In genomic region chr4:91226838-91227237, GRCh38 we compare ENCODE assay signal across 24 cellular contexts.
DNase-seq lines count a peak whose midpoint lies in the region; ATAC-seq, FAIRE-seq and TF ChIP-seq lines count a peak whose summit lies in the region.
"Had no signal": no experiment of that assay in that cellular context is flagged by ENCODE, and none has a peak within 500 bp of the region (broad histone marks: within the 10 kb centered on the region; RNA-seq: fewer than 3 reads in every experiment).

No MANE protein-coding gene starts in this region.

- H3K9ac ChIP-seq in HepG2 (ENCODE audit: insufficient read depth, low read depth, low read length): no peak overlapping the region
- H3K9ac ChIP-seq: BLaER1 treated with 17β-estradiol and CSF1 and Interleukin-3, amounts not matched to agents 10 nM and 100 nM had no signal

- intact Hi-C loops in HepG2 (cut with micrococcal nuclease; ENCODE audit: unreplicated experiment): no loop called here
- intact Hi-C loops in right lobe of liver (cut with DNase I): no loop called here

- TF ChIP-seq EP300 in HepG2 (IDR thresholded peaks at IDR 0.05; ENCODE audit: low read depth in 2 of 2, low read length in 2 of 2): no peak
- no peak for TF ChIP-seq EP300 in HepG2 (CRISPR knock-in tag; IDR thresholded peaks at IDR 0.05; ENCODE audit: borderline replicate concordance)

- no peak overlapping the region for H3K4me2 ChIP-seq in HepG2 (ENCODE audit: low read depth, low read length)
- H3K4me2 ChIP-seq: BLaER1 treated with 17β-estradiol and CSF1 and Interleukin-3, amounts not matched to agents 10 nM and 100 nM; GM23338 had no signal

- CTCF ChIA-PET in HepG2 (lab: Yijun Ruan, JAX; ENCODE audit: low intra/inter-chr PET ratio, low total read pairs): no interaction called here

- POLR2A ChIA-PET in HepG2 (lab: Yijun Ruan, JAX): no interaction called here

- no peaks in the 10 kb centered on the region for H3K4me1 ChIP-seq in HepG2 (ENCODE audit: insufficient read depth, low read length)
- H3K4me1 ChIP-seq in right lobe of liver: no peaks in the 10 kb centered on the region
- no peaks in the 10 kb centered on the region for H3K4me1 ChIP-seq in small intestine (ENCODE audit: control insufficient read depth in 2 of 2, insufficient read depth in 1 of 2, low read depth in 1 of 2, low read length in 1 of 2)
- H3K4me1 ChIP-seq: BE2C; BLaER1 treated with 17β-estradiol and CSF1 and Interleukin-3, amounts not matched to agents 10 nM and 100 nM; HAP-1 had no signal

- FAIRE-seq in HepG2 (lab: Jason Lieb, UNC) (no peak), small intestine (lab: Jason Lieb, UNC) (peak; percentile 78)
- FAIRE-seq: A204.1, D721Med, GM12878, GM19239, H54 had no signal

- no peak overlapping the region for H2AFZ ChIP-seq in HepG2 (ENCODE audit: low read length)
- H2AFZ ChIP-seq: GM23338 had no signal

- H3K9me3 ChIP-seq in HepG2 (ENCODE audit: low read length): no peaks in the 10 kb centered on the region
- no peaks in the 10 kb centered on the region for H3K9me3 ChIP-seq in right lobe of liver
- H3K9me3 ChIP-seq in small intestine (ENCODE audit: control insufficient read depth, low read depth): no peaks in the 10 kb centered on the region
- H3K9me3 ChIP-seq: BE2C; BLaER1 treated with 17β-estradiol and CSF1 and Interleukin-3, amounts not matched to agents 10 nM and 100 nM; HAP-1 had no signal

- TF ChIP-seq POLR2A in HepG2 (IDR thresholded peaks at IDR 0.05; ENCODE audit: insufficient read depth in 1 of 2, low read depth in 2 of 2, low read length in 2 of 2) (no peak), right lobe of liver (IDR thresholded peaks at IDR 0.05) (no peak)

- no peaks in the 10 kb centered on the region for H3K27me3 ChIP-seq in HepG2 (ENCODE audit: control insufficient read depth in 1 of 2, insufficient read depth in 2 of 2, low read length in 2 of 2)
- no peaks in the 10 kb centered on the region for H3K27me3 ChIP-seq in right lobe of liver
- no peaks in the 10 kb centered on the region for H3K27me3 ChIP-seq in small intestine (ENCODE audit: control insufficient read depth in 2 of 2, insufficient read depth in 2 of 2, low read length in 2 of 2)
- H3K27me3 ChIP-seq: BE2C; BLaER1 treated with 17β-estradiol and CSF1 and Interleukin-3, amounts not matched to agents 10 nM and 100 nM had no signal

- TF ChIP-seq RAD21 in HepG2 (CRISPR knock-in tag; IDR thresholded peaks at IDR 0.05): no peak

- in situ Hi-C loops in HepG2 (cut with HindIII; ENCODE audit: extremely low pct_ligation_motif_present, low pct_unique_long_range_greater_than_20kb): no loop called here

- H3K4me3 ChIP-seq in HepG2 (replicated peaks in 1 of 3; ENCODE audit: insufficient read depth in 1 of 3, low read depth in 2 of 3, low read length in 3 of 3) (no peak overlapping the region), right lobe of liver (no peak overlapping the region), small intestine (ENCODE audit: low read depth in 1 of 2, low read length in 2 of 2) (no peak overlapping the region)
- H3K4me3 ChIP-seq: BLaER1 treated with 17β-estradiol and CSF1 and Interleukin-3, amounts not matched to agents 10 nM and 100 nM; GM12878; GM23338; HAP-1 had no signal

- no peaks in the 10 kb centered on the region for H3K79me2 ChIP-seq in HepG2 (ENCODE audit: insufficient read depth, low read length)

- H3K27ac ChIP-seq in HepG2 (ENCODE audit: extremely low read length, insufficient read depth, low read length): no peak overlapping the region
- H3K27ac ChIP-seq in right lobe of liver: no peak overlapping the region
- no peak overlapping the region for H3K27ac ChIP-seq in small intestine (ENCODE audit: low read depth in 1 of 2, low read length in 1 of 2)
- H3K27ac ChIP-seq: 22Rv1; BLaER1 treated with 17β-estradiol and CSF1 and Interleukin-3, amounts not matched to agents 10 nM and 100 nM had no signal

- H4K20me1 ChIP-seq in HepG2 (ENCODE audit: insufficient read depth, low read length): no peaks in the 10 kb centered on the region
- H4K20me1 ChIP-seq: BLaER1 treated with 17β-estradiol and CSF1 and Interleukin-3, amounts not matched to agents 10 nM and 100 nM had no signal

- no peak for TF ChIP-seq CTCF in HepG2 (CRISPR knock-in tag; IDR thresholded peaks at IDR 0.05)
- TF ChIP-seq CTCF in right lobe of liver (IDR thresholded peaks at IDR 0.05): no peak

- BruUV-seq in HepG2 (replicated peaks; lab: Mats Ljungman, UMichigan): no TSS peak

- H3K36me3 ChIP-seq in HepG2 (replicated peaks in 1 of 2; ENCODE audit: control insufficient read depth in 1 of 2, insufficient read depth in 2 of 2, low read length in 2 of 2) (no peaks in the 10 kb centered on the region), right lobe of liver (no peaks in the 10 kb centered on the region), small intestine (ENCODE audit: control insufficient read depth in 2 of 2, insufficient read depth in 2 of 2, low read length in 2 of 2) (no peaks in the 10 kb centered on the region)
- H3K36me3 ChIP-seq: BE2C; BLaER1 treated with 17β-estradiol and CSF1 and Interleukin-3, amounts not matched to agents 10 nM and 100 nM; HAP-1 had no signal

- no peak for ATAC-seq in HepG2
- ATAC-seq in right lobe of liver: no peak
- ATAC-seq in esophagus mucosa: peak; percentile 64
- ATAC-seq: GM12878, GM23338 had no signal

- 4% methylated on average over 1 of the region's 1 CpG for WGBS in HepG2 (ENCODE audit: low lambda C conversion rate)
- WGBS in right lobe of liver (ENCODE audit: insufficient coverage, low coverage, low lambda C conversion rate, missing lambda C conversion rate): 32% methylated on average over 1 of the region's 1 CpG
- 74 to 93% (median 74%) methylated on average over 1 of the region's 1 CpG for WGBS in small intestine, 3 donors

- no peak for DNase-seq in HepG2 (ENCODE audit: low spot score)
- no peak for DNase-seq in right lobe of liver
- no peak for DNase-seq in small intestine
- no peak for DNase-seq in activated naive CD4-positive, alpha-beta T cell treated with anti-CD3 and anti-CD28 coated beads, Interleukin-2, amount 50 U/mL, for 16 hours
- DNase-seq in AG08396 (ENCODE audit: low spot score): no peak
- DNase-seq: AML-193; BE2C; CD4-positive, alpha-beta T cell; CD8-positive, alpha-beta memory T cell; DMS 273 treated with DMSO at 0.1 percent for 48 hours; DMS79; EL; GDM1; HFFc6 had no signal

TF ChIP-seq in HepG2, 621 proteins besides CTCF, POLR2A, EP300 and RAD21:
- TF ChIP-seq, protein P1, sequence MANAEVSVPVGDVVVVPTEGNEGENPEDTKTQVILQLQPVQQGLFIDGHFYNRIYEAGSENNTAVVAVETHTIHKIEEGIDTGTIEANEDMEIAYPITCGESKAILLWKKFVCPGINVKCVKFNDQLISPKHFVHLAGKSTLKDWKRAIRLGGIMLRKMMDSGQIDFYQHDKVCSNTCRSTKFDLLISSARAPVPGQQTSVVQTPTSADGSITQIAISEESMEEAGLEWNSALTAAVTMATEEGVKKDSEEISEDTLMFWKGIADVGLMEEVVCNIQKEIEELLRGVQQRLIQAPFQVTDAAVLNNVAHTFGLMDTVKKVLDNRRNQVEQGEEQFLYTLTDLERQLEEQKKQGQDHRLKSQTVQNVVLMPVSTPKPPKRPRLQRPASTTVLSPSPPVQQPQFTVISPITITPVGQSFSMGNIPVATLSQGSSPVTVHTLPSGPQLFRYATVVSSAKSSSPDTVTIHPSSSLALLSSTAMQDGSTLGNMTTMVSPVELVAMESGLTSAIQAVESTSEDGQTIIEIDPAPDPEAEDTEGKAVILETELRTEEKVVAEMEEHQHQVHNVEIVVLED (CRISPR knock-in tag; IDR thresholded peaks at IDR 0.05; ENCODE audit: borderline replicate concordance): no peak
- TF ChIP-seq ATF7 (IDR thresholded peaks at IDR 0.05): 0 out of 2 replicates have a peak, but pooled peaks have one; percentile 15
- no peak for TF ChIP-seq ATF7 (CRISPR knock-in tag; IDR thresholded peaks at IDR 0.05)
- TF ChIP-seq ZNF644 (CRISPR knock-in tag; IDR thresholded peaks at IDR 0.05; ENCODE audit: low read depth): no peak
- TF ChIP-seq ZNF251 (CRISPR knock-in tag; IDR thresholded peaks at IDR 0.05): no peak
- peak; percentile 48; the same call in 1 of the 2 replicates for TF ChIP-seq CEBPB (IDR thresholded peaks at IDR 0.05; ENCODE audit: borderline replicate concordance, low read depth, low read length)
- TF ChIP-seq SAP130 (CRISPR knock-in tag; IDR thresholded peaks at IDR 0.05; ENCODE audit: low read depth): no peak
- TF ChIP-seq SOX6 (IDR thresholded peaks at IDR 0.05): no peak
- TF ChIP-seq SOX6 (CRISPR knock-in tag; IDR thresholded peaks at IDR 0.05): no peak
